11 cellular contexts compared by ENCODE assay signal in the genomic region with DNA sequence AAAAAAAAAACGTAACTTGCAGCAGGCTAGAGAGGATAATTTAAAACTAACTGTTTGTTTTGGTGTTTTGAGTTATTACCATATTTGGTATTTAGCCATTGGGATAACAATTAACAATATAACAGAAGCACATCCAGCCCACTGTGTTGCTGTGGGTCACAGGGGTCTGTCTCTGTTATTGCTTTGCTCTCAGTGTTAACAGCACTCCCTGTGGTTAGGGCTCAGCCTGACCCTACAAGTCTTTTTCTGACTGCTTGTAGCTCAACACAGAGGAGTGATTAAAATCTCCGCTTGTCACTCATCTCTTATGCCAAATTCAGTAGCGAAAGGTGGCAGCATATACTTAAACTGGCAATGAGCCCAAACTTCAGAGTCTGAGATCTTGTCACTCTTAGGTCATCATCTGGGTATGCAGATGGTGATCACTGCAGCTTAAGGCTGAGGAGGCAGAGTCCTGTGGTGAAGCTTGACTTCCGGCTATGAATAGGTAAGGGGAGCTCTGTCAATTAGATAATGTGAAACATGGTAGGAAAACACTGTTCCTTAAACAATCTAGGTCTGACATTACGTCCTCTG.
DNase-seq lines count a peak whose midpoint lies in the region; ATAC-seq and TF ChIP-seq lines count a peak whose summit lies in the region.
"Had no signal": no experiment of that assay in that cellular context is flagged by ENCODE, and none has a peak within 500 bp of the region (broad histone marks: within the 10 kb centered on the region; RNA-seq: fewer than 3 reads in every experiment).

No MANE protein-coding gene starts in this region.

- H3K27me3 Mint-ChIP-seq in Calu3 (ENCODE audit: unreplicated experiment): no peaks in the 10 kb centered on the region

- TF ChIP-seq CTCF in astrocyte of the spinal cord (IDR thresholded peaks at IDR 0.05; ENCODE audit: low read depth, low read length) (no peak), psoas muscle (IDR thresholded peaks at IDR 0.05) (no peak), Calu3 (IDR thresholded peaks at IDR 0.05; ENCODE audit: unreplicated experiment) (no peak)

- BruUV-seq in Calu3 (replicated peaks; lab: Mats Ljungman, UMichigan): no TSS peak

- no peaks in the 10 kb centered on the region for H3K4me1 ChIP-seq in psoas muscle
- H3K4me1 ChIP-seq: ascending aorta had no signal

- 69 to 76% (median 72%) methylated on average over 5 of the region's 5 CpGs for WGBS in psoas muscle, 3 donors

- no peaks in the 10 kb centered on the region for H3K9me3 Mint-ChIP-seq in Calu3 (ENCODE audit: low read depth, unreplicated experiment)

- no peaks in the 10 kb centered on the region for H3K9me3 ChIP-seq in psoas muscle
- H3K9me3 ChIP-seq: ascending aorta had no signal

- ATAC-seq in psoas muscle (no peak), GM18861 (IDR thresholded peaks at IDR 0.05; ENCODE audit: unreplicated experiment) (no peak), GM21367 (IDR thresholded peaks at IDR 0.05; ENCODE audit: unreplicated experiment) (no peak)

- H3K36me3 Mint-ChIP-seq in Calu3 (ENCODE audit: insufficient read depth, unreplicated experiment): no peaks in the 10 kb centered on the region

- no peaks in the 10 kb centered on the region for H3K4me1 Mint-ChIP-seq in Calu3 (ENCODE audit: low read depth, unreplicated experiment)

- H3K36me3 ChIP-seq in psoas muscle (ENCODE audit: insufficient read depth in 1 of 2, low read depth in 1 of 2): no peaks in the 10 kb centered on the region
- H3K36me3 ChIP-seq: ascending aorta had no signal

- H3K4me3 ChIP-seq in astrocyte of the spinal cord (ENCODE audit: low read depth, low read length) (no peak overlapping the region), psoas muscle (no peak overlapping the region)
- H3K4me3 ChIP-seq: ascending aorta had no signal

- in situ Hi-C loops in astrocyte of the spinal cord (cut with HindIII; ENCODE audit: low sequenced_read_pairs): no loop called here

- no peak overlapping the region for H3K27ac ChIP-seq in psoas muscle
- H3K27ac ChIP-seq: ascending aorta had no signal

- no peaks in the 10 kb centered on the region for H3K27me3 ChIP-seq in psoas muscle (ENCODE audit: insufficient read depth in 3 of 3, low read length in 2 of 3)
- H3K27me3 ChIP-seq: ascending aorta had no signal

- peak; percentile 15 for DNase-seq in Daoy (ENCODE audit: low read depth)
- DNase-seq in NCI-H1694 treated with DMSO at 0.1 percent for 48 hours (lab: John Stamatoyannopoulos, UW): peak; percentile 50
- DNase-seq in astrocyte of the spinal cord (ENCODE audit: low read depth, low spot score): peak; percentile 23
- DNase-seq in kidney tubule cell (ENCODE audit: low spot score): peak; percentile 89
- no peak for DNase-seq in psoas muscle
- no peak for DNase-seq in Calu3
- DNase-seq: AML-193, NCI-H1092 had no signal

- no peak overlapping the region for H3K4me3 Mint-ChIP-seq in Calu3 (ENCODE audit: low read depth, unreplicated experiment)

- no peak overlapping the region for H3K27ac Mint-ChIP-seq in Calu3 (ENCODE audit: unreplicated experiment)

- CTCF ChIA-PET in Calu3 (lab: Charles Lee): no interaction called here

- intact Hi-C loops in psoas muscle (cut with DNase I) (no loop called here), Calu3 (cut with micrococcal nuclease; ENCODE audit: unreplicated experiment) (no loop called here)

Comparison
In these comparisons a context has a peak if more than half of its experiments do, and no peak if none do; other contexts are left out.
1. DNase-seq: peak in Daoy (single experiment), NCI-H1694 treated with DMSO at 0.1 percent for 48 hours (single experiment), astrocyte of the spinal cord (single experiment) and kidney tubule cell (single experiment); none in psoas muscle (0 of 2) and Calu3 (single experiment).